2 cellular contexts compared by ENCODE assay signal in genomic region chr15:86735244-86736040, GRCh38.
A peak's percentile ranks its signal among the peaks of the same experiment; 100 is the strongest.
TF ChIP-seq lines count a peak whose summit lies in the region.

No MANE protein-coding gene starts in this region.

TF ChIP-seq in HepG2, 621 proteins besides CTCF, POLR2A, EP300 and RAD21:
- TF ChIP-seq MAFF (IDR thresholded peaks at IDR 0.05; ENCODE audit: low read depth, low read length) (peak; percentile 97), SMAD3 (CRISPR knock-in tag; IDR thresholded peaks at IDR 0.05) (no peak), ZNF670 (CRISPR knock-in tag; IDR thresholded peaks at IDR 0.05; ENCODE audit: borderline replicate concordance) (no peak), JUND (CRISPR knock-in tag; IDR thresholded peaks at IDR 0.05) (no peak), NFIB (CRISPR knock-in tag; IDR thresholded peaks at IDR 0.05; ENCODE audit: borderline replicate concordance) (no peak), ZFY (CRISPR knock-in tag; IDR thresholded peaks at IDR 0.05) (no peak), SRSF9 (IDR thresholded peaks at IDR 0.05; ENCODE audit: borderline replicate concordance, insufficient read depth, low read depth, low read length, poor library complexity, severe bottlenecking) (no peak), MAFK (conservative IDR thresholded peaks at IDR 0.05 in 1 of 2, IDR thresholded peaks at IDR 0.05 in 1 of 2; ENCODE audit: low read length in 2 of 2) (peak; percentile 95 to 97), DPF2 (CRISPR knock-in tag; IDR thresholded peaks at IDR 0.05; ENCODE audit: borderline replicate concordance, low read depth) (no peak), ZNF574 (CRISPR knock-in tag; IDR thresholded peaks at IDR 0.05) (no peak), ZNF614 (CRISPR knock-in tag; IDR thresholded peaks at IDR 0.05; ENCODE audit: borderline replicate concordance) (no peak), U2AF1 (optimal IDR thresholded peaks at IDR 0.05; ENCODE audit: low read depth, low read length) (no peak), MTF2 (CRISPR knock-in tag; IDR thresholded peaks at IDR 0.05; ENCODE audit: borderline replicate concordance) (no peak), TOE1 (CRISPR knock-in tag; IDR thresholded peaks at IDR 0.05) (no peak), MTF1 (CRISPR knock-in tag; IDR thresholded peaks at IDR 0.05) (no peak), ZNF121 (CRISPR knock-in tag; IDR thresholded peaks at IDR 0.05) (no peak)

TF ChIP-seq in H1, 55 proteins besides CTCF, POLR2A, EP300 and RAD21:
- TF ChIP-seq ZNF274 (IDR thresholded peaks at IDR 0.05; ENCODE audit: borderline replicate concordance, extremely low read depth, low read length) (no peak), PHF8 (conservative IDR thresholded peaks at IDR 0.05; ENCODE audit: low read depth, low read length) (no peak), NANOG (IDR thresholded peaks at IDR 0.05; ENCODE audit: insufficient read depth, low read depth, low read length, poor library complexity, severe bottlenecking) (no peak), BRCA1 (IDR thresholded peaks at IDR 0.05; ENCODE audit: low read depth, low read length) (no peak), BACH1 (IDR thresholded peaks at IDR 0.05; ENCODE audit: low read length) (no peak), RFX5 (IDR thresholded peaks at IDR 0.05; ENCODE audit: borderline replicate concordance, low read depth, low read length) (no peak), POU5F1 (IDR thresholded peaks at IDR 0.05; ENCODE audit: low read depth, low read length) (no peak), MAFK (IDR thresholded peaks at IDR 0.05; ENCODE audit: low read depth, low read length) (peak; percentile 85)
